In the genomic region with DNA sequence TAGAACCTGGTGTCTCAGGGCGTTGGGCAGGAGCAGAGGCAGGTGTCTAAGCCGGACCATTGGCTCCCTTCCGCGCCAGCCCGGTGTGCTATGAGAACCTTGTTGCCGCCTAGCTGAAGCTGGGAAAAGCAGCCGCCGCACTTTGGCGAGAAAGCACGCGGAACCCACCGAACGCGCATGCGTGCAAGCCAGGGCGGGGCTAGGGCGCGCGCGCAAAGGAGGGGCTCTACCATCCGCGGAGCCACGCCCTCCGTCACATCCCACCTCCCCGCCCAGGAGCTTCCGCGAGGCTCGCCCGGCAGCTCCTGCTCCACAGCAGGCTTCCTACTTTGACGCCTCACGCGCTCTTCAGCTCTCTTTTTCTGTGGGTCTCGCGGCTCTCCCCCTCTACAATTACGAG, we compare ENCODE assay signal across 11 cellular contexts. TPM values are rescaled to one million over a fixed set of nuclear protein-coding genes. Genes with fewer than 3 reads are reported as not detected.
DNase-seq lines count a peak whose midpoint lies in the region; ATAC-seq, FAIRE-seq and TF ChIP-seq lines count a peak whose summit lies in the region.
"Had no signal": no experiment of that assay in that cellular context is flagged by ENCODE, and none has a peak within 500 bp of the region (broad histone marks: within the 10 kb centered on the region; RNA-seq: fewer than 3 reads in every experiment).

No MANE protein-coding gene starts in this region.

- DNase-seq in AG20443 (ENCODE audit: low spot score), result peak; percentile 89
- peak; percentile 88 to 95 for DNase-seq in NCI-H1930 (lab: John Stamatoyannopoulos, UW)
- no peak for DNase-seq in H1 (ENCODE audit: low read depth in 1 of 2, low spot score in 2 of 2)
- peak in 44 of 56 donors; percentile 1 to 64 (median 12) for DNase-seq in nucleus accumbens (lab: John Stamatoyannopoulos, UW)
- DNase-seq: DND-41, H9 had no signal

- H4K5ac ChIP-seq in H1 (ENCODE audit: insufficient read length, low read depth, low read length), result no peak overlapping the region

- no peak overlapping the region for H3K27ac ChIP-seq in H1 (ENCODE audit: low read depth, low read length)

- 97% methylated on average over 32 of the region's 35 CpGs; no CpG with 5 or more reads in 1 of the 2 experiments for WGBS in H1 (ENCODE audit: extremely low coverage in 1 of 2, insufficient coverage in 1 of 2, insufficient read length in 1 of 2, insufficient replicate concordance in 2 of 2, low coverage in 1 of 2, low lambda C conversion rate in 2 of 2, missing lambda C conversion rate in 1 of 2), 2 experiments

- CTCF ChIA-PET in H1 (lab: Charles Lee; ENCODE audit: partially characterized antibody), result interaction anchor here (0.6 to 1.0 kb wide), 3 partner anchors 10 to 62 kb away, joined by 3 read pairs; no protein-coding TSS in a partner anchor

- no peak overlapping the region for H2BK120ac ChIP-seq in H1 (replicated peaks; ENCODE audit: low read depth, low read length)

- no peak overlapping the region for H2AFZ ChIP-seq in H1 (ENCODE audit: low read length)

- no peak overlapping the region; the same call in 1 of the 2 replicates for H4K8ac ChIP-seq in H1 (ENCODE audit: extremely low read depth, insufficient read depth, low read length)

- H2BK15ac ChIP-seq in H1 (ENCODE audit: low read length), result no peak overlapping the region

- no peak overlapping the region for H3K4me2 ChIP-seq in H1 (ENCODE audit: insufficient read depth in 1 of 2, low read depth in 2 of 2, low read length in 2 of 2)

- TF ChIP-seq EP300 in H1 (IDR thresholded peaks at IDR 0.05; ENCODE audit: borderline replicate concordance in 1 of 2, low read depth in 2 of 2, low read length in 2 of 2), result no peak

- H2AK5ac ChIP-seq in H1 (ENCODE audit: low read depth, low read length), result no peak overlapping the region

- no peaks in the 10 kb centered on the region for H3K27me3 ChIP-seq in H1 (replicated peaks in 1 of 4; ENCODE audit: control insufficient read depth in 3 of 4, extremely low read depth in 1 of 4, insufficient read depth in 3 of 4, low read length in 3 of 4)

- no peak overlapping the region for H3K14ac ChIP-seq in H1 (ENCODE audit: insufficient read length)

- H3K9ac ChIP-seq in H1 (replicated peaks in 1 of 4; ENCODE audit: extremely low read depth in 1 of 4, low read depth in 3 of 4, low read length in 3 of 4), result no peak overlapping the region

- H2BK20ac ChIP-seq in H1 (ENCODE audit: low read length), result no peak overlapping the region

- no peak overlapping the region for H4K91ac ChIP-seq in H1 (replicated peaks; ENCODE audit: insufficient read length, low read length)

- H3K4ac ChIP-seq in H1 (replicated peaks; ENCODE audit: insufficient read length, low read depth, low read length), result no peak overlapping the region

- no peak overlapping the region for H3K18ac ChIP-seq in H1 (ENCODE audit: extremely low read depth, low read length)

- no peak for TF ChIP-seq RAD21 in H1 (IDR thresholded peaks at IDR 0.05 in 1 of 2, conservative IDR thresholded peaks at IDR 0.05 in 1 of 2; ENCODE audit: low read depth in 2 of 2, low read length in 2 of 2)

- H3K79me1 ChIP-seq in H1 (ENCODE audit: low read depth, low read length), result no peaks in the 10 kb centered on the region

- no peaks in the 10 kb centered on the region for H3K36me3 ChIP-seq in H1 (ENCODE audit: control insufficient read depth in 2 of 4, insufficient read depth in 4 of 4, low read length in 3 of 4)

- H3K4me3 ChIP-seq in H1 (ENCODE audit: extremely low read depth in 1 of 4, insufficient read depth in 2 of 4, low read depth in 3 of 4, low read length in 4 of 4), result no peak overlapping the region

- no peak for FAIRE-seq in H1 (lab: Jason Lieb, UNC)

- no peak overlapping the region for H2BK12ac ChIP-seq in H1 (ENCODE audit: low read depth, low read length)

- no peaks in the 10 kb centered on the region for H3K4me1 ChIP-seq in H1 (replicated peaks in 1 of 4; ENCODE audit: control insufficient read depth in 3 of 4, insufficient read depth in 4 of 4, low read length in 3 of 4)

- no peak for TF ChIP-seq CTCF in H1 (IDR thresholded peaks at IDR 0.05; ENCODE audit: control extremely low read depth in 1 of 3, insufficient read depth in 1 of 3, low read depth in 1 of 3, low read length in 3 of 3)

- H3K23ac ChIP-seq in H1 (ENCODE audit: insufficient read length), result no peak overlapping the region

- no peaks in the 10 kb centered on the region for H4K20me1 ChIP-seq in H1 (replicated peaks in 1 of 2; ENCODE audit: control insufficient read depth in 1 of 2, insufficient read depth in 2 of 2, low read length in 2 of 2)

- H3K9me3 ChIP-seq in H1 (ENCODE audit: insufficient read depth in 2 of 2, low read depth in 1 of 2, low read length in 1 of 2), result no peaks in the 10 kb centered on the region

- H2BK5ac ChIP-seq in H1 (ENCODE audit: low read depth, low read length), result no peak overlapping the region

- POLR2A ChIA-PET in H1 (lab: Charles Lee; ENCODE audit: partially characterized antibody), result interaction anchor here (0.8 to 1.8 kb wide), 2 partner anchors 9 to 39 kb away, joined by 4 to 6 read pairs; no protein-coding TSS in a partner anchor

- peaks cover 2% of the 10 kb centered on the region for H3K23me2 ChIP-seq in H1 (ENCODE audit: low read depth, low read length)

- no peak for TF ChIP-seq POLR2A in H1 (IDR thresholded peaks at IDR 0.05; ENCODE audit: control extremely low read depth in 1 of 2, low read depth in 2 of 2, low read length in 2 of 2)

- no peak overlapping the region for H3K56ac ChIP-seq in H1 (replicated peaks; ENCODE audit: insufficient read length, low read depth, low read length)

- ATAC-seq in GM18517 (IDR thresholded peaks at IDR 0.05; ENCODE audit: unreplicated experiment), result no peak
- no peak for ATAC-seq in GM21381 (IDR thresholded peaks at IDR 0.05; ENCODE audit: unreplicated experiment)
- no peak for ATAC-seq in GM18502 (IDR thresholded peaks at IDR 0.05; ENCODE audit: poor library complexity, unreplicated experiment)
- ATAC-seq in HG02852 (IDR thresholded peaks at IDR 0.05; ENCODE audit: unreplicated experiment), result no peak

- no peaks in the 10 kb centered on the region for H3K79me2 ChIP-seq in H1 (ENCODE audit: control insufficient read depth in 1 of 2, insufficient read depth in 2 of 2, low read length in 2 of 2)

TF ChIP-seq in H1, 55 proteins besides CTCF, POLR2A, EP300 and RAD21:
- TF ChIP-seq, protein P1, sequence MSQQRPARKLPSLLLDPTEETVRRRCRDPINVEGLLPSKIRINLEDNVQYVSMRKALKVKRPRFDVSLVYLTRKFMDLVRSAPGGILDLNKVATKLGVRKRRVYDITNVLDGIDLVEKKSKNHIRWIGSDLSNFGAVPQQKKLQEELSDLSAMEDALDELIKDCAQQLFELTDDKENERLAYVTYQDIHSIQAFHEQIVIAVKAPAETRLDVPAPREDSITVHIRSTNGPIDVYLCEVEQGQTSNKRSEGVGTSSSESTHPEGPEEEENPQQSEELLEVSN (IDR thresholded peaks at IDR 0.05), result peak; percentile 47; the same call in 1 of the 2 replicates
- no peak for TF ChIP-seq GABPA (IDR thresholded peaks at IDR 0.05; ENCODE audit: borderline replicate concordance, insufficient read depth, low read length)

RNA-seq across cellular contexts. Expression of a gene that starts 51.3 kb away (rescaled TPM):
- not detected in 2 replicates for total RNA-seq in H1 (2021; fragmentation: NEBNext Ultra II Directional; extraction: Animal tissue kit (Norgen Biotek cat#: 25700))
- polyA plus RNA-seq in H1 (2011; rRNA removed), result not detected in 2 replicates
- polyA plus RNA-seq in H1 (2011; cell fraction: cytosol; rRNA removed), result not detected
- polyA plus RNA-seq in H1 (2011; cell fraction: nucleus; rRNA removed), result 0.01 TPM
- polyA plus RNA-seq in H1 (2012, experiment 1 of 2), result 0.01 TPM in 1 of 4 replicates, not detected in the others
- polyA plus RNA-seq in H1 (2012, experiment 2 of 2), result not detected
- under 0.01 TPM for polyA plus RNA-seq in H1 (2013, experiment 1 of 2)
- not detected for polyA plus RNA-seq in H1 (2013, experiment 2 of 2)
- not detected in 2 replicates for polyA minus RNA-seq in H1 (2011; rRNA and poly(A)+ RNA removed)
- not detected for polyA minus RNA-seq in H1 (2011; cell fraction: cytosol; rRNA and poly(A)+ RNA removed)
- not detected for polyA minus RNA-seq in H1 (2011; cell fraction: nucleus; rRNA and poly(A)+ RNA removed)
- total RNA-seq: H9, pulmonary artery endothelial cell had no signal

RNA-seq across cellular contexts. Expression of a gene that starts 51.9 kb away (rescaled TPM):
- total RNA-seq in H1 (2021; fragmentation: NEBNext Ultra II Directional; extraction: Animal tissue kit (Norgen Biotek cat#: 25700)), result 43.0 and 54.9 TPM in 2 replicates
- polyA plus RNA-seq in H1 (2011; rRNA removed), result 15.0 and 20.7 TPM in 2 replicates
- 6.4 TPM for polyA plus RNA-seq in H1 (2011; cell fraction: cytosol; rRNA removed)
- polyA plus RNA-seq in H1 (2011; cell fraction: nucleus; rRNA removed), result 18.8 TPM
- 20.8 to 28.2 TPM (median 23.1 TPM) in 4 replicates for polyA plus RNA-seq in H1 (2012, experiment 1 of 2)
- polyA plus RNA-seq in H1 (2012, experiment 2 of 2), result 11.1 TPM
- polyA plus RNA-seq in H1 (2013, experiment 1 of 2), result 13.0 TPM
- polyA plus RNA-seq in H1 (2013, experiment 2 of 2), result 12.9 TPM
- polyA minus RNA-seq in H1 (2011; rRNA and poly(A)+ RNA removed), result 29.1 and 30.5 TPM in 2 replicates
- 25.5 TPM for polyA minus RNA-seq in H1 (2011; cell fraction: cytosol; rRNA and poly(A)+ RNA removed)
- 35.5 TPM for polyA minus RNA-seq in H1 (2011; cell fraction: nucleus; rRNA and poly(A)+ RNA removed)

Comparison
In these comparisons a context has a peak if more than half of its experiments do, and no peak if none do; other contexts are left out.
1. DNase-seq: peak in AG20443 (single experiment), NCI-H1930 (2 of 2) and nucleus accumbens (44 of 56); none in H1 (0 of 2).